12 cellular contexts compared by ENCODE assay signal in genomic region chr14:101131451-101131916, GRCh38.
"Had no signal": no experiment of that assay in that cellular context is flagged by ENCODE, and none has a peak within 500 bp of the region (broad histone marks: within the 10 kb centered on the region; RNA-seq: fewer than 3 reads in every experiment).

No MANE protein-coding gene starts in this region.

- H3K27ac ChIP-seq: adrenal gland, esophagus squamous epithelium, hepatocyte, left ventricle myocardium inferior, psoas muscle, right lobe of liver, suprapubic skin had no signal

- H3K4me1 ChIP-seq: adrenal gland, esophagus squamous epithelium, left ventricle myocardium inferior, psoas muscle, right lobe of liver, suprapubic skin had no signal

- H3K79me2 ChIP-seq: hepatocyte had no signal

- H3K36me3 ChIP-seq: adrenal gland, esophagus squamous epithelium, left ventricle myocardium inferior, right lobe of liver, suprapubic skin had no signal

- H3K27me3 ChIP-seq: hepatocyte, right lobe of liver had no signal

- H2AFZ ChIP-seq: hepatocyte had no signal

- H3K4me2 ChIP-seq: hepatocyte had no signal

- DNase-seq: activated B cell treated with CpG ODN at 0.5 μM for 24 hours; activated CD4-positive, alpha-beta T cell treated with anti-CD3 and anti-CD28 coated beads, Interleukin-2, amount 50 U/mL, for 1 hour; esophagus squamous epithelium; left ventricle myocardium inferior; occipital lobe; right lobe of liver; T-helper 17 cell had no signal

- ATAC-seq: psoas muscle, T-helper 17 cell had no signal

- H3K4me3 ChIP-seq: adrenal gland, esophagus squamous epithelium, hepatocyte, left ventricle myocardium inferior, psoas muscle, right lobe of liver, suprapubic skin had no signal

- H3K9me3 ChIP-seq: adrenal gland, esophagus squamous epithelium, left ventricle myocardium inferior, psoas muscle, right lobe of liver, suprapubic skin had no signal

- FAIRE-seq: keratinocyte had no signal
